In genomic region chr9:124781967-124782660, GRCh38 we compare ENCODE assay signal across 17 cellular contexts. TPM values are rescaled to one million over a fixed set of nuclear protein-coding genes. Genes with fewer than 3 reads are reported as not detected.
DNase-seq lines count a peak whose midpoint lies in the region; ATAC-seq and TF ChIP-seq lines count a peak whose summit lies in the region.
"Had no signal": no experiment of that assay in that cellular context is flagged by ENCODE, and none has a peak within 500 bp of the region (broad histone marks: within the 10 kb centered on the region; RNA-seq: fewer than 3 reads in every experiment).

No MANE protein-coding gene starts in this region.

- no peak overlapping the region for H3K9ac ChIP-seq in subcutaneous abdominal adipose tissue (ENCODE audit: low read length in 5 of 5)

- BruUV-seq in OCI-LY7 (replicated peaks; lab: Mats Ljungman, UMichigan), result no TSS peak

- DNase-seq in GM13977 (ENCODE audit: low spot score) (peak; percentile 11), RWPE1 (ENCODE audit: low spot score) (no peak), lower lobe of right lung (no peak), NCI-H446 (lab: John Stamatoyannopoulos, UW) (no peak), OCI-LY7 (ENCODE audit: low spot score) (no peak)
- DNase-seq: activated CD4-positive, alpha-beta T cell treated with anti-CD3 and anti-CD28 coated beads, Interleukin-2, amount 10 ng/mL, durations not matched to agents 7 days and 5 days; EL; NCI-H1092; NCI-H2107; NCI-H526; PC-9; stimulated activated naive CD4-positive, alpha-beta T cell treated with Interleukin-2 at 50 U/mL for 16 hours had no signal

- ATAC-seq in lower lobe of right lung (no peak), HG02798 (IDR thresholded peaks at IDR 0.05; ENCODE audit: poor library complexity, unreplicated experiment) (no peak)

- H3K36me3 ChIP-seq in lower lobe of right lung (no peaks in the 10 kb centered on the region), subcutaneous abdominal adipose tissue (ENCODE audit: control insufficient read depth in 5 of 5, insufficient read depth in 5 of 5, low read length in 5 of 5) (peaks cover 0 to 4% (median 0%) of the 10 kb centered on the region in 5 donors), OCI-LY7 (ENCODE audit: insufficient read depth, low read length) (no peaks in the 10 kb centered on the region)

- H3K27me3 ChIP-seq in lower lobe of right lung (ENCODE audit: low read depth) (peaks cover 4% of the 10 kb centered on the region), subcutaneous abdominal adipose tissue (ENCODE audit: control insufficient read depth in 5 of 5, insufficient read depth in 4 of 5, low read length in 5 of 5) (peaks cover 0 to 6% (median 3%) of the 10 kb centered on the region in 5 donors)

- no peak overlapping the region for H2AFZ ChIP-seq in OCI-LY7 (ENCODE audit: low read length)
- H2AFZ ChIP-seq: PC-9 had no signal

- CTCF ChIA-PET in RWPE1 (lab: Yijun Ruan, JAX), result interaction anchor here (0.6 to 15.3 kb wide), 3 partner anchors 14 to 76 kb away, joined by 3 to 761 read pairs (median 3); partner anchors contain the start of gene WDR38
- CTCF ChIA-PET in OCI-LY7 (lab: Charles Lee; ENCODE audit: unreplicated experiment), result no interaction called here

- no peak for TF ChIP-seq CTCF in GM13977 (IDR thresholded peaks at IDR 0.05; ENCODE audit: extremely low read depth, insufficient read depth, missing control alignments)
- no peak for TF ChIP-seq CTCF in RWPE1 (conservative IDR thresholded peaks at IDR 0.05; ENCODE audit: low read depth)
- TF ChIP-seq CTCF in lower lobe of right lung (IDR thresholded peaks at IDR 0.05), result no peak
- no peak for TF ChIP-seq CTCF in OCI-LY7 (conservative IDR thresholded peaks at IDR 0.05; ENCODE audit: low read length)

- H3K9me2 ChIP-seq in OCI-LY7 (ENCODE audit: insufficient read depth, low read length), result no peaks in the 10 kb centered on the region

- no peaks in the 10 kb centered on the region for H3K9me3 ChIP-seq in lower lobe of right lung
- no peaks in the 10 kb centered on the region for H3K9me3 ChIP-seq in subcutaneous abdominal adipose tissue (ENCODE audit: control insufficient read depth in 5 of 5, low read length in 5 of 5)
- no peaks in the 10 kb centered on the region for H3K9me3 ChIP-seq in OCI-LY7 (ENCODE audit: low read length)
- H3K9me3 ChIP-seq: heart left ventricle had no signal

- in situ Hi-C loops in GM13977 (cut with MboI; ENCODE audit: low pct_unique_long_range_greater_than_20kb, low sequenced_read_pairs, unreplicated experiment), result loop anchor here (25.0 kb wide), 1 partner anchor 580 kb away; no protein-coding TSS in a partner anchor

- no peak overlapping the region for H3K4me3 ChIP-seq in lower lobe of right lung
- H3K4me3 ChIP-seq in subcutaneous abdominal adipose tissue (ENCODE audit: low read depth in 1 of 5, low read length in 5 of 5), result no peak overlapping the region
- H3K4me3 ChIP-seq in OCI-LY7 (ENCODE audit: low read depth, low read length, poor library complexity, severe bottlenecking), result no peak overlapping the region
- H3K4me3 ChIP-seq: heart left ventricle, PC-9, SK-N-MC had no signal

- POLR2A ChIA-PET in RWPE1 (lab: Yijun Ruan, JAX; ENCODE audit: low non-redundant PET), result interaction anchor here (0.6 to 0.7 kb wide), 2 partner anchors 18 to 48 kb away, joined by 7 to 9 read pairs; no protein-coding TSS in a partner anchor
- POLR2A ChIA-PET in OCI-LY7 (lab: Charles Lee), result interaction anchor here (1.0 kb wide), 1 partner anchor 17 kb away, joined by 3 read pairs; no protein-coding TSS in a partner anchor

- no peaks in the 10 kb centered on the region for H4K20me1 ChIP-seq in OCI-LY7 (ENCODE audit: insufficient read depth, low read length)

- H3K4me1 ChIP-seq in lower lobe of right lung (peaks cover 41% of the 10 kb centered on the region), subcutaneous abdominal adipose tissue (ENCODE audit: control insufficient read depth in 5 of 5, insufficient read depth in 5 of 5, low read length in 5 of 5) (peaks cover 4 to 64% (median 21%) of the 10 kb centered on the region in 5 donors), OCI-LY7 (ENCODE audit: insufficient read depth, low read length, poor library complexity, severe bottlenecking) (no peaks in the 10 kb centered on the region)

- intact Hi-C loops in lower lobe of right lung (cut with DNase I), result no loop called here
- intact Hi-C loops in OCI-LY7 (cut with micrococcal nuclease; ENCODE audit: unreplicated experiment), result no loop called here

- no peaks in the 10 kb centered on the region for H3K79me2 ChIP-seq in OCI-LY7 (ENCODE audit: insufficient read depth, low read depth, low read length)

- H3K27ac ChIP-seq in RWPE1, result peak overlapping the region; percentile 90
- H3K27ac ChIP-seq in lower lobe of right lung, result peak overlapping the region; percentile 36
- H3K27ac ChIP-seq in subcutaneous abdominal adipose tissue (ENCODE audit: low read depth, low read length), result peak overlapping the region; percentile 26
- no peak overlapping the region for H3K27ac ChIP-seq in OCI-LY7 (ENCODE audit: low read depth, low read length, poor library complexity, severe bottlenecking)
- H3K27ac ChIP-seq: PC-9, SK-N-MC had no signal

- no peak overlapping the region for H3K4me2 ChIP-seq in OCI-LY7 (ENCODE audit: low read length)
- H3K4me2 ChIP-seq: PC-9 had no signal

RNA-seq across cellular contexts. Expression of gene OLFML2A, which starts 5.2 kb away (rescaled TPM):
- total RNA-seq in lower lobe of right lung (22.3 TPM), OCI-LY7 (2022) (6.0 and 6.7 TPM in 2 replicates)
- total RNA-seq in OCI-LY7 (2014; rRNA removed; shearing (Covaris generic)), result 3.4 and 4.4 TPM in 2 replicates
- total RNA-seq: activated CD4-positive, alpha-beta T cell treated with anti-CD3 and anti-CD28 coated beads, Interleukin-2, amount 10 ng/mL, durations not matched to agents 7 days and 5 days; activated T-helper 1 cell treated with anti-CD3 and anti-CD28 coated beads, Interleukin-12 subunit alpha, Interleukin-12 subunit beta, Interleukin-2, Interleukin-4 antibody, amounts not matched to agents 30 ng/mL and 10 ng/mL and 1 ng/mL, durations not matched to agents 14 hours and 24 hours and 36 hours had no signal

RNA-seq across cellular contexts. Expression of gene NR6A1, which starts 11.0 kb away (rescaled TPM):
- total RNA-seq in lower lobe of right lung, result 4.5 TPM
- 13.0 and 17.5 TPM in 2 replicates for total RNA-seq in OCI-LY7 (2014; rRNA removed; shearing (Covaris generic))
- total RNA-seq in OCI-LY7 (2022), result 21.7 and 23.0 TPM in 2 replicates
